11 cellular contexts compared by ENCODE assay signal in genomic region chr20:22385602-22386299, GRCh38.
DNase-seq lines count a peak whose midpoint lies in the region; ATAC-seq and TF ChIP-seq lines count a peak whose summit lies in the region.
"Had no signal": no experiment of that assay in that cellular context is flagged by ENCODE, and none has a peak within 500 bp of the region (broad histone marks: within the 10 kb centered on the region; RNA-seq: fewer than 3 reads in every experiment).

No MANE protein-coding gene starts in this region.

- peak; percentile 32 for ATAC-seq in sciatic nerve

- H3K27me3 ChIP-seq in endodermal cell (ENCODE audit: control insufficient read depth, insufficient read depth, low read length, poor library complexity, severe bottlenecking), result no peaks in the 10 kb centered on the region
- H3K27me3 ChIP-seq in esophagus squamous epithelium, result peaks cover 0 to 46% (median 0%) of the 10 kb centered on the region in 4 donors

- H3K36me3 ChIP-seq in endodermal cell (ENCODE audit: control insufficient read depth, insufficient read depth, low read length), result no peaks in the 10 kb centered on the region
- H3K36me3 ChIP-seq in esophagus squamous epithelium, result no peaks in the 10 kb centered on the region
- H3K36me3 ChIP-seq: tibial artery had no signal

- DNase-seq in NCI-H1417 (lab: John Stamatoyannopoulos, UW) (peak in 2 of 3 experiments; percentile 48 to 80), NCI-H1417 treated with DMSO at 0.1 percent for 48 hours (lab: John Stamatoyannopoulos, UW) (no peak), NCI-H774 (lab: John Stamatoyannopoulos, UW) (peak; percentile 39), endodermal cell (no peak), sciatic nerve (ENCODE audit: low spot score) (no peak), C1 segment of cervical spinal cord (lab: John Stamatoyannopoulos, UW) (no peak), GM03348 (ENCODE audit: low spot score) (no peak), esophagus squamous epithelium (lab: John Stamatoyannopoulos, UW) (no peak)
- DNase-seq: activated CD4-positive, alpha-beta memory T cell treated with anti-CD3 and anti-CD28 coated beads, Interleukin-2, amount 10 ng/mL, durations not matched to agents 7 days and 5 days; amygdala; tibial artery had no signal

- H3K4me1 ChIP-seq in endodermal cell (ENCODE audit: control insufficient read depth, insufficient read depth, low read length), result peaks cover 13% of the 10 kb centered on the region
- H3K4me1 ChIP-seq in esophagus squamous epithelium, result peaks cover 0 to 17% (median 0%) of the 10 kb centered on the region in 3 donors
- H3K4me1 ChIP-seq: tibial artery had no signal

- no peak overlapping the region for H3K27ac Mint-ChIP-seq in endodermal cell
- H3K27ac Mint-ChIP-seq: activated CD4-positive, alpha-beta memory T cell treated with anti-CD3 and anti-CD28 coated beads, Interleukin-2, amount 10 ng/mL, durations not matched to agents 7 days and 5 days had no signal

- H3K4me3 Mint-ChIP-seq in endodermal cell, result no peak overlapping the region
- H3K4me3 Mint-ChIP-seq: activated CD4-positive, alpha-beta memory T cell treated with anti-CD3 and anti-CD28 coated beads, Interleukin-2, amount 10 ng/mL, durations not matched to agents 7 days and 5 days had no signal

- no peak overlapping the region for H3K27ac ChIP-seq in endodermal cell (ENCODE audit: low read depth, low read length)
- H3K27ac ChIP-seq in esophagus squamous epithelium, result no peak overlapping the region
- H3K27ac ChIP-seq: tibial artery had no signal

- WGBS in endodermal cell (ENCODE audit: insufficient coverage in 1 of 2, insufficient read length in 1 of 2), 2 experiments, result 70 to 81% methylated on average over 5 to 7 of the region's 7 CpGs
- WGBS in esophagus squamous epithelium, 2 donors, result 53 to 64% methylated on average over 7 of the region's 7 CpGs

- H3K9me3 Mint-ChIP-seq in endodermal cell, result no peaks in the 10 kb centered on the region
- H3K9me3 Mint-ChIP-seq: activated CD4-positive, alpha-beta memory T cell treated with anti-CD3 and anti-CD28 coated beads, Interleukin-2, amount 10 ng/mL, durations not matched to agents 7 days and 5 days had no signal

- no peak overlapping the region for H3K9ac ChIP-seq in endodermal cell (ENCODE audit: extremely low read depth, low read length, poor library complexity, severe bottlenecking)

- H3K4me3 ChIP-seq in endodermal cell (ENCODE audit: low read length) (no peak overlapping the region), esophagus squamous epithelium (no peak overlapping the region)
- H3K4me3 ChIP-seq: tibial artery had no signal

- intact Hi-C loops in sciatic nerve (cut with DNase I) (no loop called here), esophagus squamous epithelium (cut with DNase I) (no loop called here)

- no peaks in the 10 kb centered on the region for H3K9me3 ChIP-seq in endodermal cell (ENCODE audit: control insufficient read depth, low read length)
- no peaks in the 10 kb centered on the region for H3K9me3 ChIP-seq in esophagus squamous epithelium
- H3K9me3 ChIP-seq: tibial artery had no signal

- peaks cover 3% of the 10 kb centered on the region for H3K27me3 Mint-ChIP-seq in endodermal cell (ENCODE audit: insufficient read depth)
- H3K27me3 Mint-ChIP-seq: activated CD4-positive, alpha-beta memory T cell treated with anti-CD3 and anti-CD28 coated beads, Interleukin-2, amount 10 ng/mL, durations not matched to agents 7 days and 5 days had no signal

- H3K36me3 Mint-ChIP-seq in endodermal cell (ENCODE audit: low read depth), result no peaks in the 10 kb centered on the region

- H3K4me1 Mint-ChIP-seq in endodermal cell, result peaks cover 30% of the 10 kb centered on the region
- H3K4me1 Mint-ChIP-seq: activated CD4-positive, alpha-beta memory T cell treated with anti-CD3 and anti-CD28 coated beads, Interleukin-2, amount 10 ng/mL, durations not matched to agents 7 days and 5 days had no signal

- TF ChIP-seq CTCF in endodermal cell (conservative IDR thresholded peaks at IDR 0.05) (peak; percentile 68), esophagus squamous epithelium (IDR thresholded peaks at IDR 0.05) (peak in 1 of 6 experiments; percentile 21)

- no peak for TF ChIP-seq POLR2A in esophagus squamous epithelium (IDR thresholded peaks at IDR 0.05)

Comparison
In these comparisons a context has a peak if more than half of its experiments do, and no peak if none do; other contexts are left out.
1. DNase-seq: peak in NCI-H1417 (2 of 3) and NCI-H774 (single experiment); none in NCI-H1417 treated with DMSO at 0.1 percent for 48 hours (single experiment), endodermal cell (single experiment), sciatic nerve (single experiment), C1 segment of cervical spinal cord (0 of 14), GM03348 (single experiment) and esophagus squamous epithelium (single experiment).